In the genomic region with DNA sequence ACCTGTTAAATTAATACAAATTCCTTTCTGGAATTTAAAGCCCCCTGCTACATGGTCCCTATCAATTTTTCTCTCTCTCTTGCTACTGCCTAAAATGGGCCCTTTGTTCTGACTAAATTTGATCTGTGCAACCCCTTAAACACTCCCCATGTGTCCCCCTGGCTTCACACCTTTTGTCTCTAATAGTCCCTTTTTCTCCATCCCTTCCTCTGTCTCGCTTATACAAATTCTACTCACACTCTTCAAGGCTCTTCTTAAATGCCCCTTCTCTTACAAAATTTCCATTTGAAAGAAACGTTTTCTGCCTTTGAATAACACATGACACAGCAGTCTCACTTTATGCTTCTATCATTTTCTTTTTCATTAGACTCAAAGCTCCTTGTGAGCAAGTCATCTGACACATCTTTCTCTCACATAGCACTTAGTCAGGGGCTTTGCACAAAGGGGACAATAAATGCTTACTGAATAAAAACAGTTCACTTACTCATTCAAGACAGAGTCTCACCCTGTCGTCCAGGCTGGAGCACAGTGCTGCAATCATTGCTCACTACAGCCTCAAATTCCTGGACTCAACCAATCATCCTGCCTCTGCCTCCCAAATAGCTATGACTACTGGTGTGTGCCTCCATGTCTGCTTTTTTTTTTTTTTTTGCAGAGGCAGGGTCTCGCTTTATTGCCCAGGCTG, we compare ENCODE assay signal across 17 cellular contexts. TPM values are rescaled to one million over a fixed set of nuclear protein-coding genes. Genes with fewer than 3 reads are reported as not detected.
DNase-seq lines count a peak whose midpoint lies in the region; ATAC-seq, FAIRE-seq and TF ChIP-seq lines count a peak whose summit lies in the region.
"Had no signal": no experiment of that assay in that cellular context is flagged by ENCODE, and none has a peak within 500 bp of the region (broad histone marks: within the 10 kb centered on the region; RNA-seq: fewer than 3 reads in every experiment).

No MANE protein-coding gene starts in this region.

- no peak overlapping the region for H3K4me3 Mint-ChIP-seq in astrocyte (ENCODE audit: unreplicated experiment)
- H3K4me3 Mint-ChIP-seq: activated CD4-positive, alpha-beta T cell treated with anti-CD3 and anti-CD28 coated beads, Interleukin-2, amount 10 ng/mL, durations not matched to agents 7 days and 5 days had no signal

- peaks cover 15% of the 10 kb centered on the region for H3K4me1 Mint-ChIP-seq in astrocyte (ENCODE audit: low read depth, unreplicated experiment)

- no peak overlapping the region for H3K9ac ChIP-seq in astrocyte (ENCODE audit: low read length)

- no peaks in the 10 kb centered on the region for H3K79me2 ChIP-seq in astrocyte (ENCODE audit: insufficient read depth, low read length)

- POLR2A ChIA-PET in A549 (lab: Yijun Ruan, JAX) (interaction anchor here (0.6 to 1.4 kb wide), 2 partner anchors 103 to 1131 kb away, joined by 3 to 4 read pairs; partner anchors contain the start of genes FGD6 and VEZT), HEK293 (lab: Yijun Ruan, JAX) (no interaction called here)

- H4K20me1 ChIP-seq in astrocyte (ENCODE audit: insufficient read depth, low read length), result no peaks in the 10 kb centered on the region

- DNase-seq in A549 (ENCODE audit: low read depth in 1 of 2, low spot score in 1 of 2) (peak in 1 of 2 experiments; percentile 48), astrocyte (ENCODE audit: low read depth) (peak; percentile 16), iris pigment epithelial cell (ENCODE audit: low read depth) (peak; percentile 61), NCI-H128 (lab: John Stamatoyannopoulos, UW; ENCODE audit: unreplicated experiment) (no peak)
- DNase-seq: activated CD4-positive, alpha-beta T cell treated with anti-CD3 and anti-CD28 coated beads, Interleukin-2, amount 10 ng/mL, durations not matched to agents 7 days and 5 days; amniotic stem cell; Kasumi-1; NCI-H1436 treated with DMSO at 0.1 percent for 48 hours; spleen; stimulated activated naive CD8-positive, alpha-beta T cell treated with anti-CD3 and anti-CD28 coated beads, Interleukin-15, Interleukin-2, amounts not matched to agents 100 U/mL and 50 U/mL, for 24 hours; T1000 had no signal

- H2AFZ ChIP-seq in astrocyte (ENCODE audit: low read depth, low read length), result no peak overlapping the region

- H3K4me1 ChIP-seq in A549, result peaks cover 54% of the 10 kb centered on the region
- no peaks in the 10 kb centered on the region for H3K4me1 ChIP-seq in HEK293 (ENCODE audit: control insufficient read depth, insufficient read depth, low read length)
- H3K4me1 ChIP-seq in astrocyte (ENCODE audit: insufficient read depth, low read length), result peaks cover 22% of the 10 kb centered on the region

- FAIRE-seq in A549 (lab: Jason Lieb, UNC), result no peak
- FAIRE-seq in astrocyte (lab: Jason Lieb, UNC), result no peak
- FAIRE-seq: endothelial cell of umbilical vein, urothelium cell line had no signal

- no peak overlapping the region for H3K4me3 ChIP-seq in A549
- no peak overlapping the region for H3K4me3 ChIP-seq in HEK293 (ENCODE audit: low read depth, low read length)
- no peak overlapping the region for H3K4me3 ChIP-seq in astrocyte (ENCODE audit: insufficient read depth, low read depth, low read length)
- H3K4me3 ChIP-seq: spleen had no signal

- H3K9me3 ChIP-seq in A549, result no peaks in the 10 kb centered on the region
- H3K9me3 ChIP-seq in HEK293 (ENCODE audit: control insufficient read depth, insufficient read depth, low read depth, low read length), result no peaks in the 10 kb centered on the region
- no peaks in the 10 kb centered on the region for H3K9me3 ChIP-seq in astrocyte (ENCODE audit: insufficient read depth, low read depth, low read length)
- H3K9me3 ChIP-seq: spleen had no signal

- no peak for TF ChIP-seq EP300 in A549 (IDR thresholded peaks at IDR 0.05)

- peak overlapping the region in 1 of 2 experiments; percentile 86; a peak in 3 of 6 replicates for H3K27ac ChIP-seq in A549
- H3K27ac ChIP-seq in HEK293 (ENCODE audit: extremely low read depth, low read depth, low read length), result no peak overlapping the region
- H3K27ac ChIP-seq in astrocyte (ENCODE audit: low read depth, low read length), result no peak overlapping the region
- H3K27ac ChIP-seq: spleen had no signal

- H3K36me3 Mint-ChIP-seq in astrocyte (ENCODE audit: low read depth, unreplicated experiment), result peaks cover 10% of the 10 kb centered on the region

- H3K36me3 ChIP-seq in HEK293 (ENCODE audit: control insufficient read depth in 2 of 2, insufficient read depth in 1 of 2, low read length in 2 of 2), result no peaks in the 10 kb centered on the region; a peak in 1 of 3 replicates
- peaks cover 4% of the 10 kb centered on the region for H3K36me3 ChIP-seq in astrocyte (ENCODE audit: insufficient read depth, low read length)
- H3K36me3 ChIP-seq: spleen had no signal

- H3K27me3 ChIP-seq in astrocyte (ENCODE audit: insufficient read depth, low read length), result no peaks in the 10 kb centered on the region
- H3K27me3 ChIP-seq: spleen had no signal

- H3K27ac Mint-ChIP-seq in astrocyte (ENCODE audit: unreplicated experiment), result peak overlapping the region; percentile 6
- H3K27ac Mint-ChIP-seq: activated CD4-positive, alpha-beta T cell treated with anti-CD3 and anti-CD28 coated beads, Interleukin-2, amount 10 ng/mL, durations not matched to agents 7 days and 5 days had no signal

- TF ChIP-seq POLR2A in A549 (IDR thresholded peaks at IDR 0.05; ENCODE audit: low read length), result no peak

- no peaks in the 10 kb centered on the region for H3K27me3 Mint-ChIP-seq in astrocyte (ENCODE audit: low read depth, unreplicated experiment)
- H3K27me3 Mint-ChIP-seq: activated CD4-positive, alpha-beta T cell treated with anti-CD3 and anti-CD28 coated beads, Interleukin-2, amount 10 ng/mL, durations not matched to agents 7 days and 5 days had no signal

- peak in 1 of 2 experiments; percentile 56; a peak in 1 of 6 replicates for ATAC-seq in A549
- ATAC-seq in HG03045 (IDR thresholded peaks at IDR 0.05; ENCODE audit: unreplicated experiment), result no peak
- no peak for ATAC-seq in GM21515 (IDR thresholded peaks at IDR 0.05; ENCODE audit: unreplicated experiment)
- ATAC-seq in GM19463 (IDR thresholded peaks at IDR 0.05; ENCODE audit: unreplicated experiment), result no peak
- ATAC-seq: stimulated activated naive CD8-positive, alpha-beta T cell treated with anti-CD3 and anti-CD28 coated beads, Interleukin-15, Interleukin-2, amounts not matched to agents 100 U/mL and 50 U/mL, for 24 hours had no signal

- TF ChIP-seq RAD21 in A549 (conservative IDR thresholded peaks at IDR 0.05 in 1 of 2, IDR thresholded peaks at IDR 0.05 in 1 of 2), result no peak

- 67% methylated on average over 4 of the region's 4 CpGs for WGBS in A549 (ENCODE audit: missing lambda C conversion rate)

- no peak overlapping the region for H3K4me2 ChIP-seq in A549
- H3K4me2 ChIP-seq in astrocyte (ENCODE audit: low read length), result no peak overlapping the region

- TF ChIP-seq CTCF in A549 (IDR thresholded peaks at IDR 0.05) (no peak), HEK293 (tag by site-specific recombination; IDR thresholded peaks at IDR 0.05) (no peak), astrocyte (IDR thresholded peaks at IDR 0.05; ENCODE audit: insufficient read depth, low read depth, low read length) (no peak)

- CTCF ChIA-PET in A549 (lab: Yijun Ruan, JAX), result interaction anchor here (1.7 to 3.8 kb wide), 3 partner anchors 78 to 220 kb away, joined by 4 to 33 read pairs (median 28); partner anchors contain the start of genes FGD6 and VEZT
- CTCF ChIA-PET in HEK293 (lab: Yijun Ruan, JAX), result interaction anchor here (0.6 to 3.9 kb wide), 4 partner anchors 169 to 702 kb away, joined by 3 to 54 read pairs (median 8); no protein-coding TSS in a partner anchor

- no peaks in the 10 kb centered on the region for H3K9me3 Mint-ChIP-seq in astrocyte (ENCODE audit: unreplicated experiment)
- H3K9me3 Mint-ChIP-seq: activated CD4-positive, alpha-beta T cell treated with anti-CD3 and anti-CD28 coated beads, Interleukin-2, amount 10 ng/mL, durations not matched to agents 7 days and 5 days had no signal

TF ChIP-seq in A549, 52 proteins besides CTCF, POLR2A, EP300 and RAD21:
- no peak for TF ChIP-seq TP53 (CRISPR knock-in tag; IDR thresholded peaks at IDR 0.05)
- TF ChIP-seq MAFK (IDR thresholded peaks at IDR 0.05; ENCODE audit: partially characterized antibody), result peak; percentile 57

TF ChIP-seq in HEK293, 187 proteins besides CTCF, POLR2A, EP300 and RAD21:
- TF ChIP-seq ZBTB11 (tag by site-specific recombination; conservative IDR thresholded peaks at IDR 0.05; ENCODE audit: low read depth), result peak; percentile 65
- TF ChIP-seq ZNF843 (tag by site-specific recombination; IDR thresholded peaks at IDR 0.05), result no peak

RNA-seq across cellular contexts. Expression of gene NR2C1, which starts 41.5 kb away (rescaled TPM):
- 50.9 and 55.2 TPM in 2 replicates for polyA plus RNA-seq in A549 (2011; rRNA removed)
- 9.7 and 10.5 TPM in 2 replicates for polyA plus RNA-seq in A549 (2012; cell fraction: cytosol; rRNA removed)
- polyA plus RNA-seq in A549 (2012; cell fraction: nucleus; rRNA removed), result 25.5 and 35.0 TPM in 2 replicates
- 24.0 to 27.7 TPM (median 24.7 TPM) in 3 replicates for polyA plus RNA-seq in A549 (2017; fragmentation: RNase III; extraction: RNeasy Plus Mini Kit Qiagen cat#74134 plus additional on column Dnase treatment)
- 19.6 and 21.6 TPM in 2 replicates for polyA minus RNA-seq in A549 (2011; rRNA and poly(A)+ RNA removed)
- 44.3 and 46.3 TPM in 2 replicates for total RNA-seq in astrocyte
